ENCODE assay signal across 26 cellular contexts in the genomic region with DNA sequence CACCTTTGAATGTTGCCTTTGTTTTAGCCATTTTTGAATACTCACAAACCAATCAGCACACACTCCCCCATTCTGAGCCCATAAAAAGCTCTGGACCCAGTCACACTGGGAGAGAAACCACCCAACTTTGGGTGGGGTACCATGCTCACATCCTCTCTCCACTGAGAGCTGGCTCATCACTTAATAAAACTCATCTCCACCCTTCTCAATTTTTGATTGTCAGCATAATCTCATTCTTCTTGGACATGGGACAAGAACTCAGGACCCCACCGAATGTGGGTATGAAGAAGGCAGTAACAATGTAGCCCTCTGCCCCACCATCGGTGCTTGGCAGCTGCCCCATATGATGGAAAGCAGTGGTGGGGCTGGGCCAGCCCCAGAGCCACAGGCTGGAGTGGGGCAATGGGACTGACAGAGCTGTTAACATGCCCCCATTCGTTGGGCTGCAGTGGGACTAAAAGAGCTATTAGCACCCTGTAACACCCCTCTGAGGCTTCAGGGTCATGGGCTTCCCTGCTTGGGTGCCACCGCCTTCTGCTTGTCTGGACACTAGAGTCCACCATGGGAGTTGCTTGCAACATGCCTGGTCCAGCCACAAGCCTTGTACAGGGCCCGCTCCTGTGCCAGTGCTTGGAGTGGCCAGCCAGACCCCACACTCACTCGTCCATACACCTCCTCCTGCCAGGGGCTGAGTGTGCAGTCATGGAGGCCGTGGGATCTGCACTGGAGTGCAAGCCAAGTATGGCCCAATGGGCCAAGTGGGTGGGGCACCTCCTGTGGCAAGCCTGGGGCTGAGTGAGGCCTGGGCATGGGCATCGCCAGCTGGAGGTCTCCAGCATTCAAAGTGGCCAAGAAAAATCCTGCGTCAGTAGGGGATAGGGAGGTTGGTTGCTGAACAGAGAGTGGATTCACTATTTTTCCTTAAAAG.
"Had no signal": no experiment of that assay in that cellular context is flagged by ENCODE, and none has a peak within 500 bp of the region (broad histone marks: within the 10 kb centered on the region; RNA-seq: fewer than 3 reads in every experiment).

No MANE protein-coding gene starts in this region.

- DNase-seq: activated CD4-positive, alpha-beta T cell treated with anti-CD3 and anti-CD28 coated beads, Interleukin-2, amount 10 ng/mL, durations not matched to agents 24 days and 14 days; activated CD4-positive, alpha-beta T cell treated with anti-CD3 and anti-CD28 coated beads, Interleukin-2, amount 50 U/mL, for 48 hours; activated CD8-positive, alpha-beta memory T cell treated with anti-CD3 and anti-CD28 coated beads, Interleukin-2, amount 50 U/mL, for 48 hours; activated CD8-positive, alpha-beta T cell treated with anti-CD3 and anti-CD28 coated beads, Interleukin-2, amount 10 ng/mL, durations not matched to agents 7 days and 5 days; activated effector memory CD4-positive, alpha-beta T cell treated with Interleukin-2 at 50 U/mL for 16 hours; activated naive CD4-positive, alpha-beta T cell treated with anti-CD3 and anti-CD28 coated beads, Interleukin-2, amount 10 ng/mL, durations not matched to agents 7 days and 5 days; activated T-cell treated with anti-CD3 and anti-CD28 coated beads, Interleukin-2, amount 50 U/mL, for 48 hours; amniotic stem cell; aorta; brain microvascular endothelial cell; Karpas-422; KBM-7; NCI-H1436 treated with DMSO at 0.1 percent for 48 hours; NCI-H1694 treated with DMSO at 0.1 percent for 48 hours; NCI-H2029; NCI-H2107; NCI-H2171; NCI-H226; NCI-H446 treated with DMSO at 0.1 percent for 48 hours; NCI-H524; RPMI8226; SHP77 treated with DMSO at 0.1 percent for 48 hours; SK-N-SH had no signal

- H3K4me1 ChIP-seq: Peyer's patch, SJSA1 had no signal

- H3K27me3 ChIP-seq: brain microvascular endothelial cell, Peyer's patch had no signal

- H3K36me3 ChIP-seq: brain microvascular endothelial cell, Peyer's patch, SJSA1 had no signal

- H3K4me2 ChIP-seq: SK-N-SH had no signal

- FAIRE-seq: TTC549 had no signal

- H3K9me2 ChIP-seq: SK-N-SH had no signal

- H3K27ac ChIP-seq: brain microvascular endothelial cell, Peyer's patch, SJSA1 had no signal

- H3K9me3 ChIP-seq: Peyer's patch, SJSA1, SK-N-SH had no signal

- H3K9ac ChIP-seq: SK-N-SH had no signal

- ATAC-seq: activated CD8-positive, alpha-beta T cell treated with anti-CD3 and anti-CD28 coated beads, Interleukin-2, amount 10 ng/mL, durations not matched to agents 7 days and 5 days had no signal

- H3K4me3 ChIP-seq: Peyer's patch, SJSA1 had no signal
